In genomic region chr17:50682441-50682840, GRCh38 we compare ENCODE assay signal across 23 cellular contexts. TPM values are rescaled to one million over a fixed set of nuclear protein-coding genes. Genes with fewer than 3 reads are reported as not detected.
DNase-seq lines count a peak whose midpoint lies in the region; ATAC-seq and TF ChIP-seq lines count a peak whose summit lies in the region.
"Had no signal": no experiment of that assay in that cellular context is flagged by ENCODE, and none has a peak within 500 bp of the region (broad histone marks: within the 10 kb centered on the region; RNA-seq: fewer than 3 reads in every experiment).

No MANE protein-coding gene starts in this region.

- ATAC-seq in GM19397 (IDR thresholded peaks at IDR 0.05; ENCODE audit: unreplicated experiment) = no peak

- no peaks in the 10 kb centered on the region for H4K20me1 ChIP-seq in neural progenitor cell (ENCODE audit: low read depth)

- peaks cover 26% of the 10 kb centered on the region for H3F3A ChIP-seq in neural progenitor cell (ENCODE audit: low read depth)

- TF ChIP-seq CTCF in RWPE1 (conservative IDR thresholded peaks at IDR 0.05; ENCODE audit: low read depth) = no peak
- TF ChIP-seq CTCF in endothelial cell (IDR thresholded peaks at IDR 0.05; ENCODE audit: unreplicated experiment) = no peak
- no peak for TF ChIP-seq CTCF in neural progenitor cell (IDR thresholded peaks at IDR 0.05)

- H3K4me2 ChIP-seq in neural progenitor cell = no peak overlapping the region
- H3K4me2 ChIP-seq: PC-9 had no signal

- H3K27ac Mint-ChIP-seq in endothelial cell (ENCODE audit: unreplicated experiment) (peak overlapping the region; percentile 2), neural progenitor cell (peak overlapping the region; percentile 67)
- H3K27ac Mint-ChIP-seq: IgD-negative memory B cell had no signal

- POLR2A ChIA-PET in RWPE1 (lab: Yijun Ruan, JAX; ENCODE audit: low non-redundant PET) = no interaction called here

- H3K27ac ChIP-seq in RWPE1 (peak overlapping the region; percentile 69; the same call in 1 of the 2 replicates), neural progenitor cell (no peak overlapping the region)
- H3K27ac ChIP-seq: PC-9 had no signal

- H3K9me3 ChIP-seq in neural progenitor cell (ENCODE audit: low read depth) = no peaks in the 10 kb centered on the region

- H3K4me3 ChIP-seq in neural progenitor cell = no peak overlapping the region
- H3K4me3 ChIP-seq: PC-9 had no signal

- H3K79me2 ChIP-seq in neural progenitor cell (ENCODE audit: low read depth) = no peaks in the 10 kb centered on the region

- peaks cover 12% of the 10 kb centered on the region for H3K4me1 ChIP-seq in neural progenitor cell

- H3K9ac ChIP-seq in neural progenitor cell = no peak overlapping the region

- H3K36me3 Mint-ChIP-seq in endothelial cell (ENCODE audit: low read depth, unreplicated experiment) (no peaks in the 10 kb centered on the region), neural progenitor cell (no peaks in the 10 kb centered on the region)

- peak; percentile 12 for DNase-seq in activated effector memory CD4-positive, alpha-beta T cell treated with anti-CD3 and anti-CD28 coated beads, Interleukin-2, amount 50 U/mL, for 16 hours
- DNase-seq in activated effector memory CD4-positive, alpha-beta T cell treated with Interleukin-2 at 50 U/mL for 16 hours = no peak
- DNase-seq in RWPE1 (ENCODE audit: low spot score) (no peak), endothelial cell (ENCODE audit: low spot score) (no peak), neural progenitor cell (ENCODE audit: low spot score) (no peak), GM19238 (ENCODE audit: insufficient read length, low spot score) (no peak), NCI-H446 (lab: John Stamatoyannopoulos, UW) (no peak)
- DNase-seq: ACHN, DMS153, DND-41, NCI-H1092, NCI-H1436, NCI-H187, NCI-H2081 treated with DMSO at 0.1 percent for 48 hours, NCI-H446 treated with DMSO at 0.1 percent for 48 hours, NCI-H526, NCI-H82, PC-9, RPMI8226, SHP77 had no signal

- H2AFZ ChIP-seq in neural progenitor cell (replicated peaks) = no peak overlapping the region
- H2AFZ ChIP-seq: PC-9 had no signal

- H3K9me3 Mint-ChIP-seq in endothelial cell (ENCODE audit: unreplicated experiment) = no peaks in the 10 kb centered on the region
- H3K9me3 Mint-ChIP-seq in neural progenitor cell = no peaks in the 10 kb centered on the region

- no peak overlapping the region for H3K4me3 Mint-ChIP-seq in endothelial cell (ENCODE audit: unreplicated experiment)
- H3K4me3 Mint-ChIP-seq in neural progenitor cell = no peak overlapping the region

- H3K27me3 Mint-ChIP-seq in endothelial cell (ENCODE audit: unreplicated experiment) (peaks cover 2% of the 10 kb centered on the region), neural progenitor cell (ENCODE audit: insufficient read depth, low read depth) (peaks cover 17% of the 10 kb centered on the region)

- peaks cover 6% of the 10 kb centered on the region for H3K4me1 Mint-ChIP-seq in endothelial cell (ENCODE audit: unreplicated experiment)
- peaks cover 51% of the 10 kb centered on the region for H3K4me1 Mint-ChIP-seq in neural progenitor cell

- no peaks in the 10 kb centered on the region for H3K36me3 ChIP-seq in neural progenitor cell

- H3K27me3 ChIP-seq in neural progenitor cell = no peaks in the 10 kb centered on the region

- CTCF ChIA-PET in RWPE1 (lab: Yijun Ruan, JAX) = interaction anchor here (0.6 kb wide), 1 partner anchor 149 kb away, joined by 4 read pairs; no protein-coding TSS in a partner anchor

RNA-seq across cellular contexts. Expression of gene ANKRD40, which starts 25.3 kb away (rescaled TPM):
- total RNA-seq in endothelial cell (ENCODE audit: unreplicated experiment) (37.3 TPM), neural progenitor cell (ENCODE audit: low replicate concordance) (50.6 and 53.4 TPM in 2 replicates)

RNA-seq across cellular contexts. Expression of gene LUC7L3, which starts 37.0 kb away (rescaled TPM):
- 94.1 TPM for total RNA-seq in endothelial cell (ENCODE audit: unreplicated experiment)
- 245 and 374 TPM in 2 replicates for total RNA-seq in neural progenitor cell (ENCODE audit: low replicate concordance)

RNA-seq across cellular contexts. Expression of gene ABCC3, which starts 47.8 kb away (rescaled TPM):
- total RNA-seq in endothelial cell (ENCODE audit: unreplicated experiment) (0.67 TPM), neural progenitor cell (ENCODE audit: low replicate concordance) (0.22 TPM in 1 of 2 replicates, not detected in the other)
- total RNA-seq: SK-MEL-5 had no signal
